In genomic region chr6:15730442-15730841, GRCh38 we compare ENCODE assay signal across 26 cellular contexts.
"Had no signal": no experiment of that assay in that cellular context is flagged by ENCODE, and none has a peak within 500 bp of the region (broad histone marks: within the 10 kb centered on the region; RNA-seq: fewer than 3 reads in every experiment).

No MANE protein-coding gene starts in this region.

- ATAC-seq: activated CD8-positive, alpha-beta T cell treated with anti-CD3 and anti-CD28 coated beads for 36 hours; activated naive CD8-positive, alpha-beta T cell treated with anti-CD3 and anti-CD28 coated beads, Interleukin-2, amount 50 U/mL, for 24 hours; Panc1 had no signal

- DNase-seq: activated B cell treated with CpG ODN at 0.5 μM for 24 hours; activated CD4-positive, alpha-beta T cell treated with anti-CD3 and anti-CD28 coated beads for 4 hours; activated CD4-positive, alpha-beta T cell treated with anti-CD3 and anti-CD28 coated beads, Interleukin-2, amount 50 U/mL, for 4 hours; activated CD4-positive, CD25-positive, alpha-beta regulatory T cell treated with anti-CD3 and anti-CD28 coated beads, Interleukin-2, amount 50 U/mL, for 72 hours; activated CD8-positive, alpha-beta T cell treated with anti-CD3 and anti-CD28 coated beads for 36 hours; activated gamma-delta T cell; activated naive CD4-positive, alpha-beta T cell treated with Interleukin-2 at 50 U/mL for 16 hours; activated naive CD8-positive, alpha-beta T cell treated with anti-CD3 and anti-CD28 coated beads, Interleukin-2, amount 50 U/mL, for 24 hours; activated T-cell treated with anti-CD3 and anti-CD28 coated beads, Interleukin-2, amount 50 U/mL, for 1 hour; aorta; brain microvascular endothelial cell; central memory CD4-positive, alpha-beta T cell; NCI-H1105; NCI-H1417 treated with DMSO at 0.1 percent for 48 hours; NCI-H1694; NCI-H2029; NCI-H345; NCI-H524 treated with DMSO at 0.1 percent for 48 hours; SHP77 treated with DMSO at 0.1 percent for 48 hours; SW 1271; T-helper 1 cell; T-helper 2 cell; T-helper 9 cell had no signal

- H3K27me3 Mint-ChIP-seq: activated naive CD8-positive, alpha-beta T cell treated with anti-CD3 and anti-CD28 coated beads, Interleukin-2, amount 50 U/mL, for 24 hours had no signal

- H3K9me3 Mint-ChIP-seq: activated B cell treated with CpG ODN at 0.5 μM for 24 hours; activated CD8-positive, alpha-beta T cell treated with anti-CD3 and anti-CD28 coated beads for 36 hours; activated naive CD4-positive, alpha-beta T cell treated with anti-CD3 and anti-CD28 coated beads, Interleukin-2, amount 50 U/mL, for 24 hours; activated naive CD8-positive, alpha-beta T cell treated with anti-CD3 and anti-CD28 coated beads, Interleukin-2, amount 50 U/mL, for 24 hours; activated T-helper 2 cell treated with anti-CD3 and anti-CD28 coated beads, Interferon-gamma antibody, Interleukin-2, Interleukin-4, amounts not matched to agents 10 μg/mL and 5 μg/mL and 100 μg/mL, durations not matched to agents 14 hours and 24 hours and 36 hours had no signal

- H3K27ac Mint-ChIP-seq: activated B cell treated with CpG ODN at 0.5 μM for 24 hours; activated CD8-positive, alpha-beta T cell treated with anti-CD3 and anti-CD28 coated beads for 36 hours; activated naive CD4-positive, alpha-beta T cell treated with anti-CD3 and anti-CD28 coated beads, Interleukin-2, amount 50 U/mL, for 24 hours; activated naive CD8-positive, alpha-beta T cell treated with anti-CD3 and anti-CD28 coated beads, Interleukin-2, amount 50 U/mL, for 24 hours; activated T-helper 2 cell treated with anti-CD3 and anti-CD28 coated beads, Interferon-gamma antibody, Interleukin-2, Interleukin-4, amounts not matched to agents 10 μg/mL and 5 μg/mL and 100 μg/mL, durations not matched to agents 14 hours and 24 hours and 36 hours had no signal

- H3K4me1 Mint-ChIP-seq: activated B cell treated with CpG ODN at 0.5 μM for 24 hours had no signal

- H3K36me3 Mint-ChIP-seq: activated naive CD4-positive, alpha-beta T cell treated with anti-CD3 and anti-CD28 coated beads, Interleukin-2, amount 50 U/mL, for 24 hours had no signal

- H3K4me3 Mint-ChIP-seq: activated B cell treated with CpG ODN at 0.5 μM for 24 hours; activated CD8-positive, alpha-beta T cell treated with anti-CD3 and anti-CD28 coated beads for 36 hours; activated naive CD4-positive, alpha-beta T cell treated with anti-CD3 and anti-CD28 coated beads, Interleukin-2, amount 50 U/mL, for 24 hours; activated naive CD8-positive, alpha-beta T cell treated with anti-CD3 and anti-CD28 coated beads, Interleukin-2, amount 50 U/mL, for 24 hours had no signal
